8 cellular contexts compared by ENCODE assay signal in the genomic region with DNA sequence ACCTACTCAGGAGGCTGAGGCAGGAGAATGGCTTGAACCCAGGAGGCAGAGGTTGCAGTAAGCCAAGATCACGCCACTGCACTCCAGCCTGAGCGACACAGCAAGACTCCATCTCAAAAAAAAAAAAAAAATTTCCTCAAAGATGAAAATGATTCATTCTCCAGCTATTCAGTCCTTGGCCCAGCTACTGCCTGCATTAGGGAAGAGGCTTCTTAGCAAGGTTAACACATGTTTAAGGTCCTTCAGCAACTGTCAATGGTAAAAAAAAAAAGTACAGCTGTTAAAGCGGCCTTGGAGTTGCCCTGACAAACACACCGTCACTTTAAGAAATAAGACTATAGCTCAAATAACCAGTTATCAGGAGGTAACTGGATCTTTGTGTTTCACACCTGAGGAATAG. TPM values are rescaled to one million over a fixed set of nuclear protein-coding genes. Genes with fewer than 3 reads are reported as not detected.
DNase-seq lines count a peak whose midpoint lies in the region; ATAC-seq and TF ChIP-seq lines count a peak whose summit lies in the region.
"Not testable (repeated sequence)": the region's sequence is repeated elsewhere in the genome, so short reads cannot be mapped to it uniquely, and the experiment has no call there.

No MANE protein-coding gene starts in this region.

- TF ChIP-seq POLR2A in adrenal gland (IDR thresholded peaks at IDR 0.05); gastroesophageal sphincter (IDR thresholded peaks at IDR 0.05): not testable (repeated sequence)

- H3K4me3 ChIP-seq in MG63, adrenal gland, gastroesophageal sphincter, left lung, smooth muscle cell: not testable (repeated sequence)

- ATAC-seq in gastroesophageal sphincter (peak; percentile 71), left lung (peak; percentile 62)

- H3K36me3 ChIP-seq in MG63 (peaks cover 25% of the 10 kb centered on the region), adrenal gland (replicated peaks in 1 of 2) (peaks cover 0 to 18% of the 10 kb centered on the region in 2 donors), gastroesophageal sphincter (peaks cover 0 to 87% of the 10 kb centered on the region in 2 donors), left lung (peaks cover 0 to 86% of the 10 kb centered on the region in 2 donors)
- not testable (repeated sequence) for H3K36me3 ChIP-seq in smooth muscle cell (ENCODE audit: low read depth)

- WGBS in adrenal gland, 4 donors: 23 to 44% (median 40%) methylated on average over 4 of the region's 4 CpGs
- WGBS in gastroesophageal sphincter (ENCODE audit: low coverage in 1 of 2), 2 donors: 0 to 32% methylated on average over 2 to 4 of the region's 4 CpGs
- WGBS in smooth muscle cell (ENCODE audit: low lambda C conversion rate): 55% methylated on average over 4 of the region's 4 CpGs

- DNase-seq in AG08396 (ENCODE audit: low spot score) (peak; percentile 51), GM04504 (ENCODE audit: low read depth) (peak; percentile 76), MG63 (peak; percentile 50), adrenal gland (peak in 6 of 7 donors; percentile 61 to 81 (median 76)), dermis blood vessel endothelial cell (peak; percentile 55)
- DNase-seq in left lung; smooth muscle cell (lab: John Stamatoyannopoulos, UW; ENCODE audit: unreplicated experiment): not testable (repeated sequence)

- H3K4me1 ChIP-seq in adrenal gland (replicated peaks in 1 of 2): peaks cover 6 to 17% of the 10 kb centered on the region in 2 donors
- peaks cover 0 to 46% (median 5%) of the 10 kb centered on the region in 3 donors for H3K4me1 ChIP-seq in gastroesophageal sphincter
- not testable (repeated sequence) for H3K4me1 ChIP-seq in left lung; smooth muscle cell (ENCODE audit: low read depth)

- H3K79me2 ChIP-seq in smooth muscle cell (ENCODE audit: low read depth): not testable (repeated sequence)

- H4K20me1 ChIP-seq in smooth muscle cell (ENCODE audit: low read depth): not testable (repeated sequence)

- TF ChIP-seq CTCF in adrenal gland (IDR thresholded peaks at IDR 0.05); gastroesophageal sphincter (IDR thresholded peaks at IDR 0.05); left lung (IDR thresholded peaks at IDR 0.05); smooth muscle cell (IDR thresholded peaks at IDR 0.05; ENCODE audit: borderline replicate concordance, insufficient read depth, poor library complexity, severe bottlenecking): not testable (repeated sequence)

- not testable (repeated sequence) for H3F3A ChIP-seq in smooth muscle cell (ENCODE audit: low read depth)

- H3K27me3 ChIP-seq in MG63; adrenal gland; gastroesophageal sphincter; left lung; smooth muscle cell (ENCODE audit: low read depth): not testable (repeated sequence)

- H3K27ac ChIP-seq in adrenal gland: peak overlapping the region in 4 of 5 donors; percentile 31 to 68 (median 64)
- H3K27ac ChIP-seq in gastroesophageal sphincter: peak overlapping the region in 3 of 4 donors; percentile 37 to 50 (median 41)
- H3K27ac ChIP-seq in left lung: not testable (repeated sequence)
- H3K27ac ChIP-seq in smooth muscle cell (ENCODE audit: low read depth): peak overlapping the region; percentile 12

- not testable (repeated sequence) for H3K9me3 ChIP-seq in MG63; adrenal gland (replicated peaks in 1 of 3); gastroesophageal sphincter; left lung; smooth muscle cell (replicated peaks; ENCODE audit: low read depth)

- not testable (repeated sequence) for H3K9ac ChIP-seq in smooth muscle cell (ENCODE audit: low read depth)

- intact Hi-C loops in adrenal gland (cut with DNase I); left lung (cut with DNase I): not testable (repeated sequence)

- not testable (repeated sequence) for TF ChIP-seq EP300 in gastroesophageal sphincter (IDR thresholded peaks at IDR 0.05)

- H2AFZ ChIP-seq in smooth muscle cell (ENCODE audit: low read depth): not testable (repeated sequence)

- not testable (repeated sequence) for H3K4me2 ChIP-seq in smooth muscle cell

RNA-seq across cellular contexts. Expression of a gene that starts 57.3 kb away (rescaled TPM):
- total RNA-seq in MG63 (2014; rRNA removed; shearing (Covaris generic); ENCODE audit: low replicate concordance): 21.1 and 21.4 TPM in 2 replicates
- total RNA-seq in adrenal gland (100 to 1,000 TPM in 6 of 8 donors, 10 to 100 TPM in 2; 85.6 to 247 (median 126) TPM), dermis blood vessel endothelial cell (35.6 and 36.7 TPM in 2 replicates), gastroesophageal sphincter (100 to 1,000 TPM in 1 of 4 donors, 10 to 100 TPM in 3; 55.2 to 117 (median 74.0) TPM), left lung (10 to 100 TPM; 21.4 to 33.8 TPM), smooth muscle cell (24.2 and 33.3 TPM in 2 replicates)
- polyA plus RNA-seq in adrenal gland (100 to 1,000 TPM; 197 to 581 (median 270) TPM), smooth muscle cell (73.4 and 76.3 TPM in 2 replicates)

RNA-seq across cellular contexts. Expression of a gene that starts 57.7 kb away (rescaled TPM):
- 7.3 and 37.4 TPM in 2 replicates for total RNA-seq in MG63 (2014; rRNA removed; shearing (Covaris generic); ENCODE audit: low replicate concordance)
- total RNA-seq in adrenal gland: 100 to 1,000 TPM in 2 of 8 donors, 10 to 100 TPM in 6; 39.6 to 108 (median 69.5) TPM
- polyA plus RNA-seq in adrenal gland: 10 to 100 TPM; 12.7 to 82.9 (median 34.0) TPM
- 43.2 and 46.6 TPM in 2 replicates for total RNA-seq in dermis blood vessel endothelial cell
- total RNA-seq in gastroesophageal sphincter: 10 to 100 TPM; 63.9 to 99.1 (median 80.8) TPM
- total RNA-seq in left lung: 10 to 100 TPM; 49.3 to 51.3 TPM
- total RNA-seq in smooth muscle cell: 39.6 and 80.6 TPM in 2 replicates
- polyA plus RNA-seq in smooth muscle cell: 62.6 and 92.4 TPM in 2 replicates
